In genomic region chr2:233113114-233113452, GRCh38 we compare ENCODE assay signal across 20 cellular contexts. TPM values are rescaled to one million over a fixed set of nuclear protein-coding genes. Genes with fewer than 3 reads are reported as not detected.
DNase-seq lines count a peak whose midpoint lies in the region; ATAC-seq and TF ChIP-seq lines count a peak whose summit lies in the region.
"Had no signal": no experiment of that assay in that cellular context is flagged by ENCODE, and none has a peak within 500 bp of the region (broad histone marks: within the 10 kb centered on the region; RNA-seq: fewer than 3 reads in every experiment).

No MANE protein-coding gene starts in this region.

- H3K4me2 ChIP-seq in Karpas-422 (ENCODE audit: low read depth, low read length, poor library complexity, severe bottlenecking) = no peak overlapping the region

- intact Hi-C loops in dendritic cell treated with granulocyte-macrophage colony-stimulating factor and Interleukin-4, amounts not matched to agents 40 ng/mL and 50 ng/mL, for 4 days (cut with micrococcal nuclease) = no loop called here

- peaks cover 24% of the 10 kb centered on the region for H3K4me1 Mint-ChIP-seq in T-helper 2 cell treated with Interferon-gamma antibody and Interleukin-4, amounts not matched to agents 5 μg/mL and 100 μg/mL, for 36 hours (ENCODE audit: low read depth)
- peaks cover 71% of the 10 kb centered on the region for H3K4me1 Mint-ChIP-seq in dendritic cell treated with granulocyte-macrophage colony-stimulating factor and Interleukin-4, amounts not matched to agents 40 ng/mL and 50 ng/mL, for 4 days (ENCODE audit: low read depth)

- peak overlapping the region; percentile 16 for H3K27ac Mint-ChIP-seq in T-helper 2 cell treated with Interferon-gamma antibody and Interleukin-4, amounts not matched to agents 5 μg/mL and 100 μg/mL, for 36 hours
- peak overlapping the region; percentile 66 for H3K27ac Mint-ChIP-seq in dendritic cell treated with granulocyte-macrophage colony-stimulating factor and Interleukin-4, amounts not matched to agents 40 ng/mL and 50 ng/mL, for 4 days
- H3K27ac Mint-ChIP-seq: nephron had no signal

- ATAC-seq in GM19463 (IDR thresholded peaks at IDR 0.05; ENCODE audit: unreplicated experiment) (no peak), HG03469 (IDR thresholded peaks at IDR 0.05; ENCODE audit: unreplicated experiment) (no peak), GM21717 (IDR thresholded peaks at IDR 0.05; ENCODE audit: unreplicated experiment) (no peak)

- H3K79me2 ChIP-seq in Karpas-422 (ENCODE audit: low read length) = peaks cover 89% of the 10 kb centered on the region

- no peak overlapping the region for H2AFZ ChIP-seq in Karpas-422 (ENCODE audit: low read length)

- H4K20me1 ChIP-seq in Karpas-422 (ENCODE audit: insufficient read depth, low read depth, low read length) = no peaks in the 10 kb centered on the region

- H3K4me1 ChIP-seq in Karpas-422 (ENCODE audit: low read length) = peaks cover 31% of the 10 kb centered on the region
- H3K4me1 ChIP-seq in neutrophil (ENCODE audit: control insufficient read depth in 1 of 2, insufficient read depth in 1 of 2, low read depth in 1 of 2, low read length in 1 of 2) = peaks cover 38 to 41% of the 10 kb centered on the region in 2 experiments
- H3K4me1 ChIP-seq: thyroid gland had no signal

- H3K27me3 ChIP-seq in Karpas-422 (ENCODE audit: low read length) (no peaks in the 10 kb centered on the region), neutrophil (no peaks in the 10 kb centered on the region)
- H3K27me3 ChIP-seq: thyroid gland had no signal

- no peak for TF ChIP-seq CTCF in neutrophil (IDR thresholded peaks at IDR 0.05)

- H3K9me3 ChIP-seq in Karpas-422 (ENCODE audit: low read length) = no peaks in the 10 kb centered on the region
- H3K9me3 ChIP-seq in neutrophil = no peaks in the 10 kb centered on the region
- H3K9me3 ChIP-seq: heart right ventricle, thyroid gland had no signal

- H3K4me3 ChIP-seq in Karpas-422 (ENCODE audit: low read length) (no peak overlapping the region), neutrophil (ENCODE audit: low read depth in 1 of 2, low read length in 1 of 2) (no peak overlapping the region)
- H3K4me3 ChIP-seq: heart right ventricle, thyroid gland had no signal

- H3K9me3 Mint-ChIP-seq in T-helper 2 cell treated with Interferon-gamma antibody and Interleukin-4, amounts not matched to agents 5 μg/mL and 100 μg/mL, for 36 hours = no peaks in the 10 kb centered on the region
- H3K9me3 Mint-ChIP-seq in dendritic cell treated with granulocyte-macrophage colony-stimulating factor and Interleukin-4, amounts not matched to agents 40 ng/mL and 50 ng/mL, for 4 days = no peaks in the 10 kb centered on the region
- H3K9me3 Mint-ChIP-seq: nephron had no signal

- peaks cover 17% of the 10 kb centered on the region for H3K36me3 Mint-ChIP-seq in T-helper 2 cell treated with Interferon-gamma antibody and Interleukin-4, amounts not matched to agents 5 μg/mL and 100 μg/mL, for 36 hours (ENCODE audit: low read depth)
- H3K36me3 Mint-ChIP-seq in dendritic cell treated with granulocyte-macrophage colony-stimulating factor and Interleukin-4, amounts not matched to agents 40 ng/mL and 50 ng/mL, for 4 days (ENCODE audit: low read depth) = peaks cover 61% of the 10 kb centered on the region

- DNase-seq in T-helper 2 cell treated with Interferon-gamma antibody and Interleukin-4, amounts not matched to agents 5 μg/mL and 100 μg/mL, for 36 hours (ENCODE audit: low spot score) = no peak
- no peak for DNase-seq in T-helper 2 cell
- DNase-seq in Karpas-422 = no peak
- DNase-seq: 8988T; activated CD8-positive, alpha-beta memory T cell treated with anti-CD3 and anti-CD28 coated beads for 24 hours; amygdala; H7; heart right ventricle; mammary epithelial cell; NCI-H187; SHP77 treated with DMSO at 0.1 percent for 48 hours; stimulated activated CD4-positive, alpha-beta T cell treated with anti-CD3 and anti-CD28 coated beads, Interleukin-12 subunit alpha, Interleukin-12 subunit beta, amount 100 ng/mL, for 4 hours; T-helper 1 cell; thyroid gland had no signal

- H3K27ac ChIP-seq in Karpas-422 (ENCODE audit: low read length) (peak overlapping the region; percentile 54; the same call in 1 of the 2 replicates), neutrophil (peak overlapping the region; percentile 63)
- H3K27ac ChIP-seq: thyroid gland had no signal

- H3K9ac ChIP-seq in Karpas-422 (ENCODE audit: low read length) = no peak overlapping the region

- H3K9me2 ChIP-seq in Karpas-422 (replicated peaks; ENCODE audit: insufficient read depth, low read length) = no peaks in the 10 kb centered on the region

- H3K36me3 ChIP-seq in Karpas-422 (ENCODE audit: insufficient read depth, low read length) = peaks cover 5% of the 10 kb centered on the region; the same call in 1 of the 2 replicates
- H3K36me3 ChIP-seq in neutrophil = peaks cover 17% of the 10 kb centered on the region
- H3K36me3 ChIP-seq: thyroid gland had no signal

- H3K4me3 Mint-ChIP-seq in T-helper 2 cell treated with Interferon-gamma antibody and Interleukin-4, amounts not matched to agents 5 μg/mL and 100 μg/mL, for 36 hours = no peak overlapping the region
- no peak overlapping the region for H3K4me3 Mint-ChIP-seq in dendritic cell treated with granulocyte-macrophage colony-stimulating factor and Interleukin-4, amounts not matched to agents 40 ng/mL and 50 ng/mL, for 4 days
- H3K4me3 Mint-ChIP-seq: nephron had no signal

- no peaks in the 10 kb centered on the region for H3K27me3 Mint-ChIP-seq in T-helper 2 cell treated with Interferon-gamma antibody and Interleukin-4, amounts not matched to agents 5 μg/mL and 100 μg/mL, for 36 hours (ENCODE audit: low read depth)
- no peaks in the 10 kb centered on the region for H3K27me3 Mint-ChIP-seq in dendritic cell treated with granulocyte-macrophage colony-stimulating factor and Interleukin-4, amounts not matched to agents 40 ng/mL and 50 ng/mL, for 4 days

RNA-seq across cellular contexts. Expression of gene INPP5D, which starts 52.9 kb away (rescaled TPM):
- 145 and 155 TPM in 2 replicates for total RNA-seq in Karpas-422 (2014; rRNA removed; shearing (Covaris generic); ENCODE audit: low replicate concordance)
